35 cellular contexts compared by ENCODE assay signal in the genomic region with DNA sequence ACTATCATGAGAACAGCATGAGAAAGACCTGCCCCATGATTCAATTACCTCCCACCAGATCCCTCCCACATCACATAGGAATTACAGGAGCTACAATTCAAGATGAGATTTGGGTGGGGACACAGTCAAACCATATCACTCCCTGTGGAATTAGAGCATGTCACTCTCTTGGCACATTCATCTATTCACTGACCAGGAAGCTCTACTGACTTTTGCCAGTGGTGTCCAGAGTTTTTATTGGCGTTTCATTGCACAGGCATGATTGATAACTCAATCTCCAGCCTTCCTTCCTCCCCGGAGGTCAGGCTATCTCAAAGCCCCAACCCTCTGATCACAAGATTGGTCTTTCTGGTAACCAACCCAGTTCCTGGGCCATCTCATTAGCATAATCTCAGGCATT.
"Had no signal": no experiment of that assay in that cellular context is flagged by ENCODE, and none has a peak within 500 bp of the region (broad histone marks: within the 10 kb centered on the region; RNA-seq: fewer than 3 reads in every experiment).

No MANE protein-coding gene starts in this region.

- H3K27ac ChIP-seq: KMS-11 had no signal

- H3K4me3 ChIP-seq: MG63 had no signal

- H3K27me3 ChIP-seq: MG63 had no signal

- H3K36me3 ChIP-seq: MG63 had no signal

- DNase-seq: Karpas-422, Kasumi-1, KG1, MG63, MM.1S, MV-4-11, NCI-H1048, NCI-H1092, NCI-H1092 treated with DMSO at 0.1 percent for 48 hours, NCI-H1105, NCI-H1105 treated with DMSO at 0.1 percent for 48 hours, NCI-H1417, NCI-H1417 treated with DMSO at 0.1 percent for 48 hours, NCI-H1436, NCI-H1436 treated with DMSO at 0.1 percent for 48 hours, NCI-H146, NCI-H1694, NCI-H1694 treated with DMSO at 0.1 percent for 48 hours, NCI-H187, NCI-H187 treated with DMSO at 0.1 percent for 48 hours, NCI-H1930, NCI-H2029, NCI-H2029 treated with DMSO at 0.1 percent for 48 hours, NCI-H2081, NCI-H2081 treated with DMSO at 0.1 percent for 48 hours, NCI-H2107, NCI-H2171, NCI-H2171 treated with DMSO at 0.1 percent for 48 hours, NCI-H2227 treated with DMSO at 0.1 percent for 48 hours, NCI-H226, NCI-H345, NCI-H446, NCI-H446 treated with DMSO at 0.1 percent for 48 hours, NCI-H510A had no signal

- H3K9ac ChIP-seq: KMS-11 had no signal

- H3K9me3 ChIP-seq: MG63 had no signal
